Comparison of ENCODE assay signal across 8 cellular contexts in the genomic region with DNA sequence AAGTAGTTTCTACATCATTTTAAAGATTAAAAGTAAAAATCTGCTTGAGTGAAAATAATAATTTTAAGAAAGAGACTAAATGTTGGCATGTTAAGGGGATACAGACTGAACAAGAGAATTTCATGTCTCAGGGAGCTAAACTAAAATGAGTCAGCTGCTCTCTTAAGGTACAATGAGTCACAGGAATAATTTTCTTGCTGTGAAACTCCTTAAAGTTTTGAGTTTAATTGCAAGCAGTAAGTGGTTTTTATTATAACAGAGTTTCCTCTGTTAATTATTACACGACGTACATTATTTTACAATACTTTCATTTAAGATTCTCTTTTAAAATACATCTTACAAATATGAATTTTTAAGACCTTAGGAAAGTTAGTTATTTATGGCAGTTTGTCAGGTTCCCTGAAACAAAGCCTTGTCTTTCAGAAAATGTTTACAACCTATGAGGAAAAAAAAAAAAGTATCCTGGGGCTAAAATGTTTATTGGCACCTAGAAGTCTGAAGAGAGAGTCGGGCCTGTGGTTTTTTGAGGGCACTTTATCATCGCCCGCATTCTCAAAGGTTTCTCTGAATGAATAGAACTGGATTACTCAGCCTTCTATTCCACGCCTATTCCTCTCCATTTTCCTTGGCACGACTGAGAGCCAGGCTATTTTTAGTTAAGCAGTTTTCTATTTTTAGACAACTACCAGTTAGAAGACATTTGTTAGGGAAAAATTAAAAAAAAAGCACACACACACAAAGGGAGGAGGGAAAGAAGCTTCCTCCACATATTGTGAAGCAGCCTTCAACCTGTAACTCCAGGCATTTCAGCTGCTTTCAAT.
DNase-seq lines count a peak whose midpoint lies in the region; ATAC-seq, FAIRE-seq and TF ChIP-seq lines count a peak whose summit lies in the region.

No MANE protein-coding gene starts in this region.

- H3K9ac ChIP-seq in K562 (ENCODE audit: insufficient read depth in 1 of 2, low read depth in 2 of 2, low read length in 2 of 2), result peak overlapping the region in 1 of 2 experiments; percentile 50; a peak in 2 of 4 replicates
- H3K9ac ChIP-seq in kidney (ENCODE audit: low read length in 2 of 2), result peak overlapping the region in 1 of 2 donors; percentile 53

- H3K4me3 Mint-ChIP-seq in stimulated activated naive CD8-positive, alpha-beta T cell treated with anti-CD3 and anti-CD28 coated beads, Interleukin-15, Interleukin-2, amounts not matched to agents 100 ng/mL and 50 ng/mL, for 24 hours, result peak overlapping the region; percentile 51

- TF ChIP-seq POLR2A in K562 (conservative IDR thresholded peaks at IDR 0.05), result no peak

- 0 out of 3 replicates have a peak, but pooled peaks cover 2% of the 10 kb centered on the region for H3K36me3 ChIP-seq in K562 (ENCODE audit: control insufficient read depth, insufficient read depth, low read length)
- no peaks in the 10 kb centered on the region for H3K36me3 ChIP-seq in kidney (ENCODE audit: control insufficient read depth in 1 of 2, insufficient read depth in 2 of 2, low read length in 2 of 2)
- no peaks in the 10 kb centered on the region for H3K36me3 ChIP-seq in BE2C

- CTCF ChIA-PET in K562 (lab: Yijun Ruan, JAX; ENCODE audit: low intra/inter-chr PET ratio), result interaction anchor here (0.7 kb wide), 1 partner anchor 361 kb away, joined by 3 read pairs; no protein-coding TSS in a partner anchor

- intact Hi-C loops in K562 (cut with micrococcal nuclease) (no loop called here), kidney (cut with DNase I) (no loop called here)

- H4K20me1 ChIP-seq in K562 (replicated peaks; ENCODE audit: control insufficient read depth, insufficient read depth, low read length), result no peaks in the 10 kb centered on the region

- DNase-seq in HFF-Myc (ENCODE audit: extremely low read depth, low read depth) (peak; percentile 65), NCI-H1105 (lab: John Stamatoyannopoulos, UW) (peak; percentile 56), K562 (ENCODE audit: extremely low read depth in 1 of 4, low spot score in 3 of 4) (peak in 1 of 4 experiments; percentile 45), kidney (no peak), BE2C (no peak)
- no peak for DNase-seq in activated CD8-positive, alpha-beta memory T cell treated with anti-CD3 and anti-CD28 coated beads, Interleukin-2, amount 50 U/mL, for 48 hours

- in situ Hi-C loops in K562 (cut with MboI), result no loop called here

- peak overlapping the region; percentile 66; the same call in 2 of the 3 replicates for H3K27ac ChIP-seq in K562 (ENCODE audit: extremely low read depth, low read depth, low read length)
- peak overlapping the region; percentile 29 to 72 for H3K27ac ChIP-seq in kidney (ENCODE audit: low read depth in 2 of 2, low read length in 2 of 2)

- no peak for TF ChIP-seq RAD21 in K562 (CRISPR knock-in tag; conservative IDR thresholded peaks at IDR 0.05 in 1 of 2, IDR thresholded peaks at IDR 0.05 in 1 of 2)

- no peak for TF ChIP-seq EP300 in K562 (IDR thresholded peaks at IDR 0.05; ENCODE audit: low read length)

- H3K4me2 ChIP-seq in K562 (ENCODE audit: insufficient read depth, low read length), result no peak overlapping the region; the same call in 1 of the 2 replicates

- peaks cover 5% of the 10 kb centered on the region; the same call in 1 of the 3 replicates for H3K79me2 ChIP-seq in K562 (ENCODE audit: control insufficient read depth, insufficient read depth, low read length)

- POLR2A ChIA-PET in K562 (lab: Yijun Ruan, JAX), result interaction anchor here (0.7 kb wide), 1 partner anchor 141 kb away, joined by 4 read pairs; no protein-coding TSS in a partner anchor

- H3K4me3 ChIP-seq in HFF-Myc (replicated peaks; ENCODE audit: low read depth, low read length), result no peak overlapping the region; the same call in 1 of the 2 replicates
- no peak overlapping the region for H3K4me3 ChIP-seq in K562
- H3K4me3 ChIP-seq in kidney (ENCODE audit: low read length in 2 of 2), result peak overlapping the region in 1 of 2 donors; percentile 33
- no peak overlapping the region for H3K4me3 ChIP-seq in BE2C (ENCODE audit: low read depth, low read length)

- no peaks in the 10 kb centered on the region for H3K9me1 ChIP-seq in K562 (ENCODE audit: control insufficient read depth, insufficient read depth, low read length)

- no peaks in the 10 kb centered on the region for H3K36me3 Mint-ChIP-seq in stimulated activated naive CD8-positive, alpha-beta T cell treated with anti-CD3 and anti-CD28 coated beads, Interleukin-15, Interleukin-2, amounts not matched to agents 100 ng/mL and 50 ng/mL, for 24 hours (ENCODE audit: low read depth)

- no TSS peak for BruUV-seq in K562 (replicated peaks; lab: Mats Ljungman, UMichigan)

- H3K9me3 ChIP-seq in K562 (replicated peaks; ENCODE audit: control insufficient read depth, insufficient read depth, low read depth, low read length) (no peaks in the 10 kb centered on the region), kidney (ENCODE audit: control insufficient read depth in 1 of 2, low read length in 2 of 2) (no peaks in the 10 kb centered on the region), BE2C (no peaks in the 10 kb centered on the region)

- WGBS in K562 (ENCODE audit: insufficient coverage, low coverage, missing lambda C conversion rate), result 8% methylated on average over 7 of the region's 7 CpGs

- FAIRE-seq in K562 (lab: Jason Lieb, UNC) (peak; percentile 23), kidney (lab: Jason Lieb, UNC) (no peak)

- H2AFZ ChIP-seq in K562 (ENCODE audit: low read depth, low read length), result no peak overlapping the region; the same call in 1 of the 2 replicates

- H3K27me3 ChIP-seq in K562 (ENCODE audit: control insufficient read depth in 2 of 2, insufficient read depth in 2 of 2, low read length in 2 of 2) (no peaks in the 10 kb centered on the region), BE2C (no peaks in the 10 kb centered on the region)

- peaks cover 0 to 12% of the 10 kb centered on the region in 2 experiments; a peak in 3 of 5 replicates for H3K4me1 ChIP-seq in K562 (replicated peaks in 1 of 2; ENCODE audit: control insufficient read depth in 2 of 2, insufficient read depth in 2 of 2, low read length in 2 of 2)
- H3K4me1 ChIP-seq in kidney (ENCODE audit: control insufficient read depth in 1 of 2, insufficient read depth in 1 of 2, low read depth in 1 of 2, low read length in 2 of 2), result peaks cover 7 to 8% of the 10 kb centered on the region in 2 donors
- H3K4me1 ChIP-seq in BE2C, result no peaks in the 10 kb centered on the region

- H3K27ac Mint-ChIP-seq in stimulated activated naive CD8-positive, alpha-beta T cell treated with anti-CD3 and anti-CD28 coated beads, Interleukin-15, Interleukin-2, amounts not matched to agents 100 ng/mL and 50 ng/mL, for 24 hours, result peak overlapping the region; percentile 86

- TF ChIP-seq CTCF in HFF-Myc (IDR thresholded peaks at IDR 0.05; ENCODE audit: low read depth, low read length, missing control alignments) (no peak), K562 (IDR thresholded peaks at IDR 0.05 in 2 of 3, conservative IDR thresholded peaks at IDR 0.05 in 1 of 3; ENCODE audit: insufficient read depth in 2 of 3, low read depth in 1 of 3, low read length in 3 of 3) (no peak), kidney (IDR thresholded peaks at IDR 0.05; ENCODE audit: borderline replicate concordance, extremely low read depth, insufficient read depth) (no peak), BE2C (IDR thresholded peaks at IDR 0.05; ENCODE audit: low read depth, low read length) (no peak)

- no peaks in the 10 kb centered on the region for H3K9me3 Mint-ChIP-seq in stimulated activated naive CD8-positive, alpha-beta T cell treated with anti-CD3 and anti-CD28 coated beads, Interleukin-15, Interleukin-2, amounts not matched to agents 100 ng/mL and 50 ng/mL, for 24 hours

- peaks cover 9% of the 10 kb centered on the region for H3K27me3 Mint-ChIP-seq in stimulated activated naive CD8-positive, alpha-beta T cell treated with anti-CD3 and anti-CD28 coated beads, Interleukin-15, Interleukin-2, amounts not matched to agents 100 ng/mL and 50 ng/mL, for 24 hours

- peaks cover 27% of the 10 kb centered on the region for H3K4me1 Mint-ChIP-seq in stimulated activated naive CD8-positive, alpha-beta T cell treated with anti-CD3 and anti-CD28 coated beads, Interleukin-15, Interleukin-2, amounts not matched to agents 100 ng/mL and 50 ng/mL, for 24 hours (ENCODE audit: low read depth)

- ATAC-seq in GM18498 (IDR thresholded peaks at IDR 0.05; ENCODE audit: unreplicated experiment), result peak; percentile 58
- peak; percentile 73 for ATAC-seq in K562

TF ChIP-seq in K562, 482 proteins besides CTCF, POLR2A, EP300 and RAD21 (continues in another document):
- TF ChIP-seq JUND (IDR thresholded peaks at IDR 0.05; ENCODE audit: borderline replicate concordance, low read depth, low read length) (0 out of 2 replicates have a peak, but pooled peaks have one; percentile 25), JUND (tag; IDR thresholded peaks at IDR 0.05; ENCODE audit: borderline replicate concordance, low read depth, low read length) (no peak), ZNF699 (CRISPR knock-in tag; IDR thresholded peaks at IDR 0.05; ENCODE audit: insufficient replicate concordance) (no peak), SOX6 (IDR thresholded peaks at IDR 0.05) (no peak), MYNN (IDR thresholded peaks at IDR 0.05) (no peak), MYNN (CRISPR knock-in tag; IDR thresholded peaks at IDR 0.05) (no peak), NEUROD1 (IDR thresholded peaks at IDR 0.05; ENCODE audit: borderline replicate concordance, low read depth, low read length, partially characterized antibody) (no peak)
- TF ChIP-seq, protein P1, sequence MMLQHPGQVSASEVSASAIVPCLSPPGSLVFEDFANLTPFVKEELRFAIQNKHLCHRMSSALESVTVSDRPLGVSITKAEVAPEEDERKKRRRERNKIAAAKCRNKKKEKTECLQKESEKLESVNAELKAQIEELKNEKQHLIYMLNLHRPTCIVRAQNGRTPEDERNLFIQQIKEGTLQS (IDR thresholded peaks at IDR 0.05), result peak; percentile 73
- TF ChIP-seq, protein P1 (CRISPR knock-in tag; conservative IDR thresholded peaks at IDR 0.05), result no peak

Comparison
In these comparisons a context has a peak if more than half of its experiments do, and no peak if none do; other contexts are left out.
1. DNase-seq: peak in HFF-Myc (single experiment) and NCI-H1105 (single experiment); none in kidney (single experiment), BE2C (single experiment) and activated CD8-positive, alpha-beta memory T cell treated with anti-CD3 and anti-CD28 coated beads, Interleukin-2, amount 50 U/mL, for 48 hours (single experiment).